Comparison of ENCODE assay signal across 3 cellular contexts in the genomic region with DNA sequence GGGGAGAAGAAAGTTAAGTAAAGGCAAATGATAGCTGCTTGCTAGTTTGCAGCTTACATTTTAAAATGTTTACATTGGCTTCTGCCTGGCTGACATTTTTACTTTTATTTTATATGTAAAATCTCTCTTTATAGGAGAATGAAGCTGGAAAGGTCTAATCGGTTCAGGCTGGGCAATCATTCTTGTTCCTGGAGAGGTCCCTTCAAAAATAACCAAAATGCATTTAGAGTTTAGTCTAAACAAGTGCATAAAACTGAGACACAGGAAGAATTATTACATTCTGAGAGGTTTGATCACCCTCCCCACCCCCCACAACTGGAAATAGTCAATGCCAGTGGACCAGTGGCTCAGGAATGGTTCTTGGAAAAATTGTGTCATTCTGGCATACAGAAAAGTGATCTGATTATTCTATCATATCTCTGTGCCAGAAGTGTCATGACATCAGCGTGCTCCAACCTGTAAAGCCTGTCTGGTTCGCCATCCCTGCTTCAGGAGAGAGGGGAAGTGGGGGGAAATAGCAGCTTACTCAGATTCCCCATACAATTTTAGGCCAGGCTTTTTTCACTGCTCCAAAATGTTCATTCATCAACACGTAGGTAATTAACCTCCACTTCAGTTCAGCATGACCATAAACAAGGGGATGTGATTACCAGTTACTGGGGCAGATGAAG.
A peak's percentile ranks its signal among the peaks of the same experiment; 100 is the strongest.
TF ChIP-seq lines count a peak whose summit lies in the region.

No MANE protein-coding gene starts in this region.

TF ChIP-seq in SK-N-SH, 30 proteins besides CTCF, POLR2A, EP300 and RAD21:
- peak; percentile 27; the same call in 1 of the 2 replicates for TF ChIP-seq MXI1 (IDR thresholded peaks at IDR 0.05; ENCODE audit: low read depth, low read length)
- TF ChIP-seq, protein P1, sequence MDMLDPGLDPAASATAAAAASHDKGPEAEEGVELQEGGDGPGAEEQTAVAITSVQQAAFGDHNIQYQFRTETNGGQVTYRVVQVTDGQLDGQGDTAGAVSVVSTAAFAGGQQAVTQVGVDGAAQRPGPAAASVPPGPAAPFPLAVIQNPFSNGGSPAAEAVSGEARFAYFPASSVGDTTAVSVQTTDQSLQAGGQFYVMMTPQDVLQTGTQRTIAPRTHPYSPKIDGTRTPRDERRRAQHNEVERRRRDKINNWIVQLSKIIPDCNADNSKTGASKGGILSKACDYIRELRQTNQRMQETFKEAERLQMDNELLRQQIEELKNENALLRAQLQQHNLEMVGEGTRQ (IDR thresholded peaks at IDR 0.05; ENCODE audit: borderline replicate concordance, low read depth, low read length): no peak
- TF ChIP-seq RCOR1 (IDR thresholded peaks at IDR 0.05; ENCODE audit: low read length): 0 out of 2 replicates have a peak, but pooled peaks have one; percentile 14
- TF ChIP-seq CHD2 (IDR thresholded peaks at IDR 0.05; ENCODE audit: low read length, partially characterized antibody): peak; percentile 20
- no peak for TF ChIP-seq TCF12 (IDR thresholded peaks at IDR 0.05)

TF ChIP-seq in SK-N-SH treated with all-trans-retinoic acid at 6 μM for 48 hours, 23 proteins besides CTCF, POLR2A, EP300 and RAD21 (continued from another document):
- no peak for TF ChIP-seq ARNTL (CRISPR knock-in tag; IDR thresholded peaks at IDR 0.05; ENCODE audit: borderline replicate concordance, low read depth)
- no peak for TF ChIP-seq ZC3H10 (CRISPR knock-in tag; IDR thresholded peaks at IDR 0.05)
- TF ChIP-seq ZNF8 (CRISPR knock-in tag; IDR thresholded peaks at IDR 0.05): no peak
- TF ChIP-seq BACH2 (CRISPR knock-in tag; IDR thresholded peaks at IDR 0.05; ENCODE audit: borderline replicate concordance): no peak
- TF ChIP-seq PPARA (CRISPR knock-in tag; IDR thresholded peaks at IDR 0.05; ENCODE audit: borderline replicate concordance): no peak

TF ChIP-seq in endothelial cell of umbilical vein, 7 proteins besides CTCF, POLR2A, EP300 and RAD21:
- TF ChIP-seq MYC (IDR thresholded peaks at IDR 0.05; ENCODE audit: low read depth, low read length): no peak
